ENCODE assay signal across 2 cellular contexts in genomic region chr11:13015753-13016152, GRCh38.
TF ChIP-seq lines count a peak whose summit lies in the region.

No MANE protein-coding gene starts in this region.

TF ChIP-seq in A549, 52 proteins besides CTCF, POLR2A, EP300 and RAD21:
- TF ChIP-seq FOSL2 (IDR thresholded peaks at IDR 0.05) (no peak), FOSL2 (CRISPR knock-in tag; IDR thresholded peaks at IDR 0.05) (no peak), REST (IDR thresholded peaks at IDR 0.05) (no peak), HOXA7 (CRISPR knock-in tag; IDR thresholded peaks at IDR 0.05) (no peak), JUNB (IDR thresholded peaks at IDR 0.05) (no peak), MAZ (IDR thresholded peaks at IDR 0.05; ENCODE audit: borderline replicate concordance, low read depth, low read length) (no peak), ESRRA (IDR thresholded peaks at IDR 0.05; ENCODE audit: borderline replicate concordance, low read length) (no peak), PHF8 (IDR thresholded peaks at IDR 0.05; ENCODE audit: borderline replicate concordance, low read depth) (no peak), CEBPB (IDR thresholded peaks at IDR 0.05) (no peak), SREBF2 (IDR thresholded peaks at IDR 0.05) (no peak)

TF ChIP-seq in K562, 482 proteins besides CTCF, POLR2A, EP300 and RAD21:
- no peak for TF ChIP-seq IRF9 (tag; IDR thresholded peaks at IDR 0.05)
- no peak for TF ChIP-seq BRF1 (IDR thresholded peaks at IDR 0.05; ENCODE audit: borderline replicate concordance, extremely low read depth, insufficient read length)
- no peak for TF ChIP-seq MLX (CRISPR knock-in tag; conservative IDR thresholded peaks at IDR 0.05)
- TF ChIP-seq THRAP3 (IDR thresholded peaks at IDR 0.05; ENCODE audit: borderline replicate concordance): no peak
